11 cellular contexts compared by ENCODE assay signal in the genomic region with DNA sequence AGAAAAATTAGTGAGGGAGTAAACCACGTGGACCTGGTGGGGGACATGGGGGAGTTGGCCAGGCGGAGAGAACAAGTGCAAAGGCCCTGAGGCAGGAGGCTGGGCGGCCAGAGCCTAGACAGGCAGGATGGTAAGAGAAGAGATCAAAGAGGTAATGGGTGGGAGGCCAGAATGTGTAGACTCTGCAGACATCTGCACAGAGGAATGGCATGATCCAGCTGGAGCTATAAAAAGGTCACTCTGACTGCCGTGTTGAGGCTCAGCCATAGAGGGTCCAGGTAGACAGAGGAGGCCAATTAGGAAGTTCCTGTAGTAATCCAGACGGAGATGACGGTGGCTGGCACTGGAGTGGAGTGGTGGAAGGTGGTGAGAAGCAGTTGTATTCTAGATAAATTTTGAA. TPM values are rescaled to one million over a fixed set of nuclear protein-coding genes. Genes with fewer than 3 reads are reported as not detected.
DNase-seq lines count a peak whose midpoint lies in the region; ATAC-seq and TF ChIP-seq lines count a peak whose summit lies in the region.
"Had no signal": no experiment of that assay in that cellular context is flagged by ENCODE, and none has a peak within 500 bp of the region (broad histone marks: within the 10 kb centered on the region; RNA-seq: fewer than 3 reads in every experiment).

No MANE protein-coding gene starts in this region.

- peaks cover 6% of the 10 kb centered on the region; the same call in 1 of the 2 replicates for H3F3A ChIP-seq in GM23338 (replicated peaks; ENCODE audit: low read depth)

- H3K36me3 ChIP-seq in transverse colon (no peaks in the 10 kb centered on the region), GM23338 (ENCODE audit: insufficient read depth) (no peaks in the 10 kb centered on the region)

- H3K9me3 ChIP-seq in transverse colon = no peaks in the 10 kb centered on the region

- peak overlapping the region; percentile 79 for H3K27ac Mint-ChIP-seq in activated naive CD4-positive, alpha-beta T cell treated with anti-CD3 and anti-CD28 coated beads, Interleukin-2, amount 50 U/mL, for 24 hours
- no peak overlapping the region for H3K27ac Mint-ChIP-seq in activated naive CD4-positive, alpha-beta T cell treated with anti-CD3 and anti-CD28 coated beads for 36 hours
- peak overlapping the region in 1 of 10 donors; percentile 28 for H3K27ac Mint-ChIP-seq in naive thymus-derived CD8-positive, alpha-beta T cell
- no peak overlapping the region for H3K27ac Mint-ChIP-seq in GM23338
- H3K27ac Mint-ChIP-seq: activated T-cell treated with anti-CD3 and anti-CD28 coated beads, Interleukin-2, amount 50 U/mL, for 72 hours had no signal

- WGBS in transverse colon (ENCODE audit: low coverage in 1 of 2), 2 donors = 73 to 91% methylated on average over 4 to 6 of the region's 6 CpGs

- POLR2A ChIA-PET in naive thymus-derived CD8-positive, alpha-beta T cell (lab: Charles Lee) = no interaction called here

- H3K4me1 Mint-ChIP-seq in activated naive CD4-positive, alpha-beta T cell treated with anti-CD3 and anti-CD28 coated beads, Interleukin-2, amount 50 U/mL, for 24 hours = peaks cover 55% of the 10 kb centered on the region
- peaks cover 42% of the 10 kb centered on the region for H3K4me1 Mint-ChIP-seq in activated naive CD4-positive, alpha-beta T cell treated with anti-CD3 and anti-CD28 coated beads for 36 hours (ENCODE audit: low read depth)
- H3K4me1 Mint-ChIP-seq in naive thymus-derived CD8-positive, alpha-beta T cell = peaks cover 27 to 72% (median 61%) of the 10 kb centered on the region in 4 donors
- peaks cover 33% of the 10 kb centered on the region for H3K4me1 Mint-ChIP-seq in GM23338

- DNase-seq in activated naive CD4-positive, alpha-beta T cell treated with anti-CD3 and anti-CD28 coated beads for 36 hours = no peak
- DNase-seq in coronary artery (ENCODE audit: low spot score) (no peak), transverse colon (no peak), GM23338 (ENCODE audit: low spot score) (no peak), posterior vena cava (ENCODE audit: low spot score) (no peak)
- peak in 1 of 10 donors; percentile 11 for DNase-seq in naive thymus-derived CD8-positive, alpha-beta T cell
- DNase-seq: activated CD4-positive, alpha-beta T cell treated with anti-CD3 and anti-CD28 coated beads for 1 hour; activated T-cell treated with anti-CD3 and anti-CD28 coated beads, Interleukin-2, amount 50 U/mL, for 72 hours had no signal

- H3K4me3 ChIP-seq in coronary artery = no peak overlapping the region
- no peak overlapping the region for H3K4me3 ChIP-seq in transverse colon
- H3K4me3 ChIP-seq in GM23338 = no peak overlapping the region
- H3K4me3 ChIP-seq: skin epidermis had no signal

- intact Hi-C loops in activated naive CD4-positive, alpha-beta T cell treated with anti-CD3 and anti-CD28 coated beads for 36 hours (cut with micrococcal nuclease) = no loop called here
- intact Hi-C loops in transverse colon (cut with DNase I; ENCODE audit: low total_unique reads) = no loop called here
- intact Hi-C loops in posterior vena cava (cut with DNase I) = no loop called here

- H3K27me3 ChIP-seq in transverse colon (no peaks in the 10 kb centered on the region), GM23338 (ENCODE audit: insufficient read depth) (no peaks in the 10 kb centered on the region)

- ATAC-seq in naive thymus-derived CD8-positive, alpha-beta T cell = no peak
- ATAC-seq in GM23338 = no peak
- ATAC-seq in HG02759 (IDR thresholded peaks at IDR 0.05; ENCODE audit: unreplicated experiment) = no peak
- ATAC-seq: activated T-cell treated with anti-CD3 and anti-CD28 coated beads, Interleukin-2, amount 50 U/mL, for 72 hours had no signal

- in situ Hi-C loops in transverse colon (cut with MboI; ENCODE audit: low pct_ligation_motif_present in 1 of 4, low pct_unique_long_range_greater_than_20kb in 1 of 4, low sequenced_read_pairs in 3 of 4) = no loop called here

- H3K27ac ChIP-seq in coronary artery = peak overlapping the region; percentile 74 to 75
- H3K27ac ChIP-seq in transverse colon = peak overlapping the region; percentile 61 to 71 (median 66)
- H3K27ac ChIP-seq in GM23338 (ENCODE audit: low read depth) = no peak overlapping the region

- TF ChIP-seq CTCF in coronary artery (IDR thresholded peaks at IDR 0.05) = no peak
- no peak for TF ChIP-seq CTCF in transverse colon (IDR thresholded peaks at IDR 0.05)
- TF ChIP-seq CTCF in GM23338 (conservative IDR thresholded peaks at IDR 0.05; ENCODE audit: low read depth in 2 of 2) = no peak

- H3K79me2 ChIP-seq in GM23338 (replicated peaks; ENCODE audit: insufficient read depth) = no peaks in the 10 kb centered on the region

- peaks cover 31 to 74% (median 53%) of the 10 kb centered on the region in 4 donors for H3K4me1 ChIP-seq in transverse colon
- H3K4me1 ChIP-seq in GM23338 (ENCODE audit: insufficient read depth) = peaks cover 25% of the 10 kb centered on the region

- no peaks in the 10 kb centered on the region for H3K36me3 Mint-ChIP-seq in activated naive CD4-positive, alpha-beta T cell treated with anti-CD3 and anti-CD28 coated beads, Interleukin-2, amount 50 U/mL, for 24 hours
- H3K36me3 Mint-ChIP-seq in activated naive CD4-positive, alpha-beta T cell treated with anti-CD3 and anti-CD28 coated beads for 36 hours (ENCODE audit: low read depth) = no peaks in the 10 kb centered on the region
- H3K36me3 Mint-ChIP-seq in naive thymus-derived CD8-positive, alpha-beta T cell = peaks cover 0 to 4% (median 4%) of the 10 kb centered on the region in 3 donors
- H3K36me3 Mint-ChIP-seq in GM23338 (ENCODE audit: low read depth) = no peaks in the 10 kb centered on the region; the same call in 2 of the 3 replicates

- no peak for TF ChIP-seq EP300 in transverse colon (IDR thresholded peaks at IDR 0.05; ENCODE audit: low read depth)

- no peak for TF ChIP-seq POLR2A in transverse colon (IDR thresholded peaks at IDR 0.05)

- CTCF ChIA-PET in activated naive CD4-positive, alpha-beta T cell treated with anti-CD3 and anti-CD28 coated beads for 36 hours (lab: Charles Lee) = interaction anchor here (1.3 kb wide), 1 partner anchor 12 kb away, joined by 3 read pairs; no protein-coding TSS in a partner anchor

- peak overlapping the region; percentile 32 for H3K4me3 Mint-ChIP-seq in activated naive CD4-positive, alpha-beta T cell treated with anti-CD3 and anti-CD28 coated beads, Interleukin-2, amount 50 U/mL, for 24 hours
- H3K4me3 Mint-ChIP-seq in activated naive CD4-positive, alpha-beta T cell treated with anti-CD3 and anti-CD28 coated beads for 36 hours = no peak overlapping the region
- peak overlapping the region in 8 of 10 donors; percentile 1 to 63 (median 8) for H3K4me3 Mint-ChIP-seq in naive thymus-derived CD8-positive, alpha-beta T cell
- H3K4me3 Mint-ChIP-seq in GM23338 = no peak overlapping the region

- no peak overlapping the region for H3K4me2 ChIP-seq in GM23338

- no peaks in the 10 kb centered on the region for H3K27me3 Mint-ChIP-seq in activated naive CD4-positive, alpha-beta T cell treated with anti-CD3 and anti-CD28 coated beads, Interleukin-2, amount 50 U/mL, for 24 hours
- H3K27me3 Mint-ChIP-seq in activated naive CD4-positive, alpha-beta T cell treated with anti-CD3 and anti-CD28 coated beads for 36 hours (ENCODE audit: low read depth) = no peaks in the 10 kb centered on the region
- no peaks in the 10 kb centered on the region for H3K27me3 Mint-ChIP-seq in naive thymus-derived CD8-positive, alpha-beta T cell
- H3K27me3 Mint-ChIP-seq in GM23338 (ENCODE audit: insufficient read depth, low read depth, poor library complexity) = peaks cover 8% of the 10 kb centered on the region

- H2AFZ ChIP-seq in GM23338 = no peak overlapping the region

- H3K9me3 Mint-ChIP-seq in activated naive CD4-positive, alpha-beta T cell treated with anti-CD3 and anti-CD28 coated beads, Interleukin-2, amount 50 U/mL, for 24 hours = no peaks in the 10 kb centered on the region
- H3K9me3 Mint-ChIP-seq in activated naive CD4-positive, alpha-beta T cell treated with anti-CD3 and anti-CD28 coated beads for 36 hours = no peaks in the 10 kb centered on the region
- no peaks in the 10 kb centered on the region for H3K9me3 Mint-ChIP-seq in naive thymus-derived CD8-positive, alpha-beta T cell
- no peaks in the 10 kb centered on the region for H3K9me3 Mint-ChIP-seq in GM23338
- H3K9me3 Mint-ChIP-seq: activated T-cell treated with anti-CD3 and anti-CD28 coated beads, Interleukin-2, amount 50 U/mL, for 72 hours had no signal

- no peaks in the 10 kb centered on the region for H3K9me2 ChIP-seq in GM23338 (ENCODE audit: insufficient read depth)

- H4K20me1 ChIP-seq in GM23338 (replicated peaks; ENCODE audit: insufficient read depth) = no peaks in the 10 kb centered on the region

RNA-seq across cellular contexts. Expression of a gene that starts 3.6 kb away (rescaled TPM):
- 1 to 10 TPM; 7.8 to 8.3 TPM for total RNA-seq in activated naive CD4-positive, alpha-beta T cell treated with anti-CD3 and anti-CD28 coated beads for 36 hours
- 10 to 100 TPM; 18.7 to 18.9 TPM for total RNA-seq in naive thymus-derived CD8-positive, alpha-beta T cell
- 10 to 100 TPM in 2 of 3 donors, 1 to 10 TPM in 1; 8.5 to 14.9 (median 11.0) TPM for polyA plus RNA-seq in naive thymus-derived CD8-positive, alpha-beta T cell
- 10 to 100 TPM; 24.1 to 49.4 (median 26.7) TPM for total RNA-seq in transverse colon
- 4.2 and 4.7 TPM in 2 replicates for total RNA-seq in GM23338 (2014; rRNA removed; shearing (Covaris generic))
- 0.99 and 1.2 TPM in 2 replicates for polyA plus RNA-seq in GM23338 (2016; fragmentation: Nextera tagmentation; extraction: Ambion mirVana)
- total RNA-seq in posterior vena cava = 10 to 100 TPM; 56.0 to 59.6 TPM

RNA-seq across cellular contexts. Expression of a gene that starts 54.6 kb away (rescaled TPM):
- 1 to 10 TPM; 4.8 to 5.0 TPM for total RNA-seq in activated naive CD4-positive, alpha-beta T cell treated with anti-CD3 and anti-CD28 coated beads for 36 hours
- total RNA-seq in naive thymus-derived CD8-positive, alpha-beta T cell = 1 to 10 TPM; 1.5 TPM
- polyA plus RNA-seq in naive thymus-derived CD8-positive, alpha-beta T cell = 1 to 10 TPM in 2 of 3 donors, under 1 TPM in 1; 0.44 to 1.7 (median 1.2) TPM
- 10 to 100 TPM; 40.0 to 82.1 (median 52.6) TPM for total RNA-seq in transverse colon
- 6.8 and 7.6 TPM in 2 replicates for total RNA-seq in GM23338 (2014; rRNA removed; shearing (Covaris generic))
- 2.1 and 2.4 TPM in 2 replicates for polyA plus RNA-seq in GM23338 (2016; fragmentation: Nextera tagmentation; extraction: Ambion mirVana)
- 10 to 100 TPM; 30.9 to 48.0 TPM for total RNA-seq in posterior vena cava

Comparison
In these comparisons a context has a peak if more than half of its experiments do, and no peak if none do; other contexts are left out.
1. H3K4me3 Mint-ChIP-seq: peak in activated naive CD4-positive, alpha-beta T cell treated with anti-CD3 and anti-CD28 coated beads, Interleukin-2, amount 50 U/mL, for 24 hours (single experiment) and naive thymus-derived CD8-positive, alpha-beta T cell (8 of 10); none in activated naive CD4-positive, alpha-beta T cell treated with anti-CD3 and anti-CD28 coated beads for 36 hours (single experiment) and GM23338 (single experiment).